22 cellular contexts compared by ENCODE assay signal in genomic region chr22:45524157-45524556, GRCh38. TPM values are rescaled to one million over a fixed set of nuclear protein-coding genes. Genes with fewer than 3 reads are reported as not detected.
"Had no signal": no experiment of that assay in that cellular context is flagged by ENCODE, and none has a peak within 500 bp of the region (broad histone marks: within the 10 kb centered on the region; RNA-seq: fewer than 3 reads in every experiment).

No MANE protein-coding gene starts in this region.

- H3K4me1 ChIP-seq: thyroid gland had no signal

- DNase-seq: activated CD4-positive, alpha-beta T cell treated with anti-CD3 and anti-CD28 coated beads, Interleukin-2, amount 10 ng/mL, durations not matched to agents 24 days and 14 days; activated CD8-positive, alpha-beta T cell treated with anti-CD3 and anti-CD28 coated beads for 36 hours; activated gamma-delta T cell treated with Interleukin-2 at 50 U/mL for 16 hours; cortex of kidney; foreskin fibroblast; immature natural killer cell; mammary epithelial cell; midbrain; stimulated activated CD4-positive, alpha-beta T cell treated with anti-CD3 and anti-CD28 coated beads, Interleukin-2, amount 100 ng/mL, for 48 hours; stimulated activated naive CD4-positive, alpha-beta T cell; thyroid gland had no signal

- H3K9me3 ChIP-seq: neutrophil, thyroid gland had no signal

- ATAC-seq: activated CD4-positive, CD25-positive, alpha-beta regulatory T cell treated with anti-CD3 and anti-CD28 coated beads, Interleukin-2, amount 50 U/mL, for 24 hours; activated CD8-positive, alpha-beta T cell treated with anti-CD3 and anti-CD28 coated beads for 36 hours; left lobe of liver; natural killer cell treated with Interleukin-12 subunit alpha and Interleukin-12 subunit beta and Interleukin-15 and Interleukin-18, amount 100 ng/mL, for 72 hours; SK-N-SH treated with all-trans-retinoic acid at 6 μM for 48 hours had no signal

- H3K27ac ChIP-seq: epithelial cell of prostate, hepatocyte, neutrophil, thyroid gland, VCaP had no signal

- H2AFZ ChIP-seq: hepatocyte had no signal

- H3K36me3 ChIP-seq: neutrophil, thyroid gland had no signal

- H3K36me3 Mint-ChIP-seq: activated naive CD4-positive, alpha-beta T cell treated with anti-CD3 and anti-CD28 coated beads, Interleukin-2, amount 50 U/mL, for 24 hours; immature natural killer cell; natural killer cell treated with Interleukin-12 subunit alpha and Interleukin-12 subunit beta and Interleukin-15 and Interleukin-18, amount 100 ng/mL, for 72 hours had no signal

- H3K27ac Mint-ChIP-seq: activated CD4-positive, alpha-beta T cell treated with anti-CD3 and anti-CD28 coated beads, Interleukin-2, amount 10 ng/mL, durations not matched to agents 24 days and 14 days; activated CD8-positive, alpha-beta T cell treated with anti-CD3 and anti-CD28 coated beads for 36 hours; activated naive CD4-positive, alpha-beta T cell treated with anti-CD3 and anti-CD28 coated beads, Interleukin-2, amount 50 U/mL, for 24 hours; activated T-helper 1 cell treated with anti-CD3 and anti-CD28 coated beads, Interleukin-12 subunit alpha, Interleukin-12 subunit beta, Interleukin-2, Interleukin-4 antibody, amounts not matched to agents 30 ng/mL and 10 ng/mL and 1 ng/mL, durations not matched to agents 14 hours and 24 hours and 36 hours; immature natural killer cell; natural killer cell treated with Interleukin-12 subunit alpha and Interleukin-12 subunit beta and Interleukin-15 and Interleukin-18, amount 100 ng/mL, for 72 hours; T-helper 2 cell treated with Interferon-gamma antibody and Interleukin-4, amounts not matched to agents 5 μg/mL and 100 μg/mL, for 36 hours had no signal

- H3K4me1 Mint-ChIP-seq: activated CD4-positive, alpha-beta T cell treated with anti-CD3 and anti-CD28 coated beads, Interleukin-2, amount 10 ng/mL, durations not matched to agents 24 days and 14 days; activated naive CD4-positive, alpha-beta T cell treated with anti-CD3 and anti-CD28 coated beads, Interleukin-2, amount 50 U/mL, for 24 hours; immature natural killer cell had no signal

- H3K9me3 Mint-ChIP-seq: activated CD4-positive, alpha-beta T cell treated with anti-CD3 and anti-CD28 coated beads, Interleukin-2, amount 10 ng/mL, durations not matched to agents 24 days and 14 days; activated CD8-positive, alpha-beta T cell treated with anti-CD3 and anti-CD28 coated beads for 36 hours; activated naive CD4-positive, alpha-beta T cell treated with anti-CD3 and anti-CD28 coated beads, Interleukin-2, amount 50 U/mL, for 24 hours; activated T-helper 1 cell treated with anti-CD3 and anti-CD28 coated beads, Interleukin-12 subunit alpha, Interleukin-12 subunit beta, Interleukin-2, Interleukin-4 antibody, amounts not matched to agents 30 ng/mL and 10 ng/mL and 1 ng/mL, durations not matched to agents 14 hours and 24 hours and 36 hours; immature natural killer cell; natural killer cell treated with Interleukin-12 subunit alpha and Interleukin-12 subunit beta and Interleukin-15 and Interleukin-18, amount 100 ng/mL, for 72 hours; T-helper 2 cell treated with Interferon-gamma antibody and Interleukin-4, amounts not matched to agents 5 μg/mL and 100 μg/mL, for 36 hours had no signal

- H3K27me3 ChIP-seq: hepatocyte, neutrophil, thyroid gland had no signal

- H3K27me3 Mint-ChIP-seq: activated CD4-positive, alpha-beta T cell treated with anti-CD3 and anti-CD28 coated beads, Interleukin-2, amount 10 ng/mL, durations not matched to agents 24 days and 14 days; activated CD8-positive, alpha-beta T cell treated with anti-CD3 and anti-CD28 coated beads for 36 hours; activated naive CD4-positive, alpha-beta T cell treated with anti-CD3 and anti-CD28 coated beads, Interleukin-2, amount 50 U/mL, for 24 hours; natural killer cell treated with Interleukin-12 subunit alpha and Interleukin-12 subunit beta and Interleukin-15 and Interleukin-18, amount 100 ng/mL, for 72 hours had no signal

- H3K4me2 ChIP-seq: hepatocyte had no signal

- H3K4me3 ChIP-seq: hepatocyte, thyroid gland had no signal

- H3K4me3 Mint-ChIP-seq: activated CD4-positive, alpha-beta T cell treated with anti-CD3 and anti-CD28 coated beads, Interleukin-2, amount 10 ng/mL, durations not matched to agents 24 days and 14 days; activated CD8-positive, alpha-beta T cell treated with anti-CD3 and anti-CD28 coated beads for 36 hours; activated naive CD4-positive, alpha-beta T cell treated with anti-CD3 and anti-CD28 coated beads, Interleukin-2, amount 50 U/mL, for 24 hours; activated T-helper 1 cell treated with anti-CD3 and anti-CD28 coated beads, Interleukin-12 subunit alpha, Interleukin-12 subunit beta, Interleukin-2, Interleukin-4 antibody, amounts not matched to agents 30 ng/mL and 10 ng/mL and 1 ng/mL, durations not matched to agents 14 hours and 24 hours and 36 hours; immature natural killer cell; natural killer cell treated with Interleukin-12 subunit alpha and Interleukin-12 subunit beta and Interleukin-15 and Interleukin-18, amount 100 ng/mL, for 72 hours; T-helper 2 cell treated with Interferon-gamma antibody and Interleukin-4, amounts not matched to agents 5 μg/mL and 100 μg/mL, for 36 hours had no signal

RNA-seq across cellular contexts. Expression of gene FBLN1, which starts 21.5 kb away (rescaled TPM):
- total RNA-seq: activated CD4-positive, alpha-beta T cell treated with anti-CD3 and anti-CD28 coated beads, Interleukin-2, amount 10 ng/mL, durations not matched to agents 24 days and 14 days; activated T-helper 1 cell treated with anti-CD3 and anti-CD28 coated beads, Interleukin-12 subunit alpha, Interleukin-12 subunit beta, Interleukin-2, Interleukin-4 antibody, amounts not matched to agents 30 ng/mL and 10 ng/mL and 1 ng/mL, durations not matched to agents 14 hours and 24 hours and 36 hours; natural killer cell treated with Interleukin-12 subunit alpha and Interleukin-12 subunit beta and Interleukin-15 and Interleukin-18, amount 100 ng/mL, for 72 hours had no signal
- polyA plus RNA-seq: immature natural killer cell had no signal
